ENCODE assay signal across 23 cellular contexts in genomic region chr1:87072431-87072830, GRCh38.
A peak's percentile ranks its signal among the peaks of the same experiment; 100 is the strongest.
DNase-seq lines count a peak whose midpoint lies in the region; ATAC-seq and TF ChIP-seq lines count a peak whose summit lies in the region.
"Had no signal": no experiment of that assay in that cellular context is flagged by ENCODE, and none has a peak within 500 bp of the region (broad histone marks: within the 10 kb centered on the region; RNA-seq: fewer than 3 reads in every experiment).

No MANE protein-coding gene starts in this region.

- no peak overlapping the region for H3K9ac ChIP-seq in HUES64 (ENCODE audit: low read depth, low read length)
- H3K9ac ChIP-seq: BLaER1 treated with 17β-estradiol and CSF1 and Interleukin-3, amounts not matched to agents 10 nM and 100 nM had no signal

- no peaks in the 10 kb centered on the region for H3K36me3 ChIP-seq in left ventricle myocardium inferior
- H3K36me3 ChIP-seq in right atrium auricular region, result no peaks in the 10 kb centered on the region
- 0 out of 2 replicates have a peak, but pooled peaks cover 2% of the 10 kb centered on the region for H3K36me3 ChIP-seq in HUES64 (ENCODE audit: insufficient read depth, low read length)
- H3K36me3 ChIP-seq: BE2C had no signal

- H3K27ac ChIP-seq in left ventricle myocardium inferior (replicated peaks) (peak overlapping the region; percentile 34), right atrium auricular region (no peak overlapping the region), HUES64 (ENCODE audit: low read depth, low read length) (0 out of 2 replicates have a peak overlapping the region, but pooled peaks have one; percentile 10)
- H3K27ac ChIP-seq: A549; BLaER1 treated with 17β-estradiol and CSF1 and Interleukin-3, amounts not matched to agents 10 nM and 100 nM had no signal

- H3K4me3 Mint-ChIP-seq in WTC11, result no peak overlapping the region
- H3K4me3 Mint-ChIP-seq: CD14-positive monocyte; CD4-positive, alpha-beta T cell; CD8-positive, alpha-beta memory T cell had no signal

- peaks cover 30% of the 10 kb centered on the region for H3K4me1 Mint-ChIP-seq in WTC11
- H3K4me1 Mint-ChIP-seq: CD8-positive, alpha-beta memory T cell had no signal

- H3K27ac Mint-ChIP-seq in WTC11, result peak overlapping the region; percentile 71
- H3K27ac Mint-ChIP-seq: CD14-positive monocyte; CD4-positive, alpha-beta T cell; CD8-positive, alpha-beta memory T cell had no signal

- no peaks in the 10 kb centered on the region for H3K9me3 ChIP-seq in left ventricle myocardium inferior (replicated peaks)
- H3K9me3 ChIP-seq in right atrium auricular region, result no peaks in the 10 kb centered on the region
- H3K9me3 ChIP-seq in HUES64 (ENCODE audit: insufficient read depth, low read depth, low read length), result no peaks in the 10 kb centered on the region
- H3K9me3 ChIP-seq: A549, BE2C had no signal

- TF ChIP-seq CTCF in left ventricle myocardium inferior (IDR thresholded peaks at IDR 0.05; ENCODE audit: borderline replicate concordance), result no peak
- no peak for TF ChIP-seq CTCF in right atrium auricular region (IDR thresholded peaks at IDR 0.05)
- no peak for TF ChIP-seq CTCF in WTC11 (IDR thresholded peaks at IDR 0.05)

- H3K4me3 ChIP-seq in left ventricle myocardium inferior (peak overlapping the region; percentile 38), right atrium auricular region (no peak overlapping the region), HUES64 (ENCODE audit: low read length) (no peak overlapping the region)
- H3K4me3 ChIP-seq: A549; BLaER1 treated with 17β-estradiol and CSF1 and Interleukin-3, amounts not matched to agents 10 nM and 100 nM; GM12878 had no signal

- peaks cover 20% of the 10 kb centered on the region for H3K4me1 ChIP-seq in left ventricle myocardium inferior
- no peaks in the 10 kb centered on the region for H3K4me1 ChIP-seq in right atrium auricular region
- peaks cover 13% of the 10 kb centered on the region for H3K4me1 ChIP-seq in HUES64 (ENCODE audit: insufficient read depth, low read length)
- H3K4me1 ChIP-seq: A549, BE2C had no signal

- ATAC-seq in WTC11, result no peak
- ATAC-seq: A549, GM12878 had no signal

- intact Hi-C loops in left ventricle myocardium inferior (cut with micrococcal nuclease), result no loop called here

- H3K36me3 Mint-ChIP-seq in WTC11, result peaks cover 2% of the 10 kb centered on the region; the same call in 1 of the 2 replicates

- CTCF ChIA-PET in WTC11 (lab: Charles Lee), result no interaction called here

- DNase-seq in left ventricle myocardium inferior, result no peak
- no peak for DNase-seq in right atrium auricular region (ENCODE audit: low spot score)
- DNase-seq in WTC11 (ENCODE audit: low spot score), result no peak
- no peak for DNase-seq in Kasumi-1 (lab: John Stamatoyannopoulos, UW)
- no peak for DNase-seq in NCI-H510A (lab: John Stamatoyannopoulos, UW)
- DNase-seq in ecto neural progenitor cell (ENCODE audit: low spot score), result no peak
- DNase-seq: 8988T; ACHN; AML-193; BE2C; CD4-positive, alpha-beta T cell; CD8-positive, alpha-beta memory T cell; DMS 273 treated with DMSO at 0.1 percent for 48 hours; DMS79; EL; GDM1; GOT3; HCEC 1CT had no signal

- no peaks in the 10 kb centered on the region for H3K27me3 ChIP-seq in left ventricle myocardium inferior (ENCODE audit: low read depth)
- H3K27me3 ChIP-seq in right atrium auricular region, result no peaks in the 10 kb centered on the region
- no peaks in the 10 kb centered on the region for H3K27me3 ChIP-seq in HUES64 (ENCODE audit: insufficient read depth, low read length)
- H3K27me3 ChIP-seq: BE2C; BLaER1 treated with 17β-estradiol and CSF1 and Interleukin-3, amounts not matched to agents 10 nM and 100 nM had no signal

- H3K9me3 Mint-ChIP-seq in WTC11, result peaks cover 5% of the 10 kb centered on the region
- H3K9me3 Mint-ChIP-seq: CD4-positive, alpha-beta T cell; CD8-positive, alpha-beta memory T cell had no signal

- POLR2A ChIA-PET in WTC11 (lab: Charles Lee), result no interaction called here

- no peaks in the 10 kb centered on the region for H3K27me3 Mint-ChIP-seq in WTC11 (ENCODE audit: low read depth)
- H3K27me3 Mint-ChIP-seq: CD4-positive, alpha-beta T cell; CD8-positive, alpha-beta memory T cell had no signal

TF ChIP-seq in WTC11, 78 proteins besides CTCF, POLR2A, EP300 and RAD21 (continues in another document):
- TF ChIP-seq E2F5 (CRISPR knock-in tag; IDR thresholded peaks at IDR 0.05) (no peak), ZNF219 (CRISPR knock-in tag; IDR thresholded peaks at IDR 0.05; ENCODE audit: borderline replicate concordance) (no peak), NR3C1 (CRISPR knock-in tag; conservative IDR thresholded peaks at IDR 0.05; ENCODE audit: low read depth) (no peak), TP53 (CRISPR knock-in tag; IDR thresholded peaks at IDR 0.05) (no peak), NFATC4 (CRISPR knock-in tag; IDR thresholded peaks at IDR 0.05) (no peak), TEAD4 (CRISPR knock-in tag; IDR thresholded peaks at IDR 0.05) (no peak), PREB (CRISPR knock-in tag; IDR thresholded peaks at IDR 0.05; ENCODE audit: borderline replicate concordance) (no peak), PRRX2 (CRISPR knock-in tag; IDR thresholded peaks at IDR 0.05) (no peak), ZBTB43 (CRISPR knock-in tag; IDR thresholded peaks at IDR 0.05) (no peak), ZNF317 (CRISPR knock-in tag; IDR thresholded peaks at IDR 0.05; ENCODE audit: borderline replicate concordance, low read depth) (no peak)
- TF ChIP-seq, protein P1, sequence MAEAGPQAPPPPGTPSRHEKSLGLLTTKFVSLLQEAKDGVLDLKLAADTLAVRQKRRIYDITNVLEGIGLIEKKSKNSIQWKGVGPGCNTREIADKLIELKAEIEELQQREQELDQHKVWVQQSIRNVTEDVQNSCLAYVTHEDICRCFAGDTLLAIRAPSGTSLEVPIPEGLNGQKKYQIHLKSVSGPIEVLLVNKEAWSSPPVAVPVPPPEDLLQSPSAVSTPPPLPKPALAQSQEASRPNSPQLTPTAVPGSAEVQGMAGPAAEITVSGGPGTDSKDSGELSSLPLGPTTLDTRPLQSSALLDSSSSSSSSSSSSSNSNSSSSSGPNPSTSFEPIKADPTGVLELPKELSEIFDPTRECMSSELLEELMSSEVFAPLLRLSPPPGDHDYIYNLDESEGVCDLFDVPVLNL (CRISPR knock-in tag; IDR thresholded peaks at IDR 0.05; ENCODE audit: borderline replicate concordance, low read depth), result no peak
- TF ChIP-seq, protein P2, sequence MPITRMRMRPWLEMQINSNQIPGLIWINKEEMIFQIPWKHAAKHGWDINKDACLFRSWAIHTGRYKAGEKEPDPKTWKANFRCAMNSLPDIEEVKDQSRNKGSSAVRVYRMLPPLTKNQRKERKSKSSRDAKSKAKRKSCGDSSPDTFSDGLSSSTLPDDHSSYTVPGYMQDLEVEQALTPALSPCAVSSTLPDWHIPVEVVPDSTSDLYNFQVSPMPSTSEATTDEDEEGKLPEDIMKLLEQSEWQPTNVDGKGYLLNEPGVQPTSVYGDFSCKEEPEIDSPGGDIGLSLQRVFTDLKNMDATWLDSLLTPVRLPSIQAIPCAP (CRISPR knock-in tag; IDR thresholded peaks at IDR 0.05), result no peak
- TF ChIP-seq, protein P3, sequence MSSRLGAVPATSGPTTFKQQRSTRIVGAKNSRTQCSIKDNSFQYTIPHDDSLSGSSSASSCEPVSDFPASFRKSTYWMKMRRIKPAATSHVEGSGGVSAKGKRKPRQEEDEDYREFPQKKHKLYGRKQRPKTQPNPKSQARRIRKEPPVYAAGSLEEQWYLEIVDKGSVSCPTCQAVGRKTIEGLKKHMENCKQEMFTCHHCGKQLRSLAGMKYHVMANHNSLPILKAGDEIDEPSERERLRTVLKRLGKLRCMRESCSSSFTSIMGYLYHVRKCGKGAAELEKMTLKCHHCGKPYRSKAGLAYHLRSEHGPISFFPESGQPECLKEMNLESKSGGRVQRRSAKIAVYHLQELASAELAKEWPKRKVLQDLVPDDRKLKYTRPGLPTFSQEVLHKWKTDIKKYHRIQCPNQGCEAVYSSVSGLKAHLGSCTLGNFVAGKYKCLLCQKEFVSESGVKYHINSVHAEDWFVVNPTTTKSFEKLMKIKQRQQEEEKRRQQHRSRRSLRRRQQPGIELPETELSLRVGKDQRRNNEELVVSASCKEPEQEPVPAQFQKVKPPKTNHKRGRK (CRISPR knock-in tag; IDR thresholded peaks at IDR 0.05; ENCODE audit: borderline replicate concordance), result no peak

Comparison
In these comparisons a context has a peak if more than half of its experiments do, and no peak if none do; other contexts are left out.
1. H3K27ac ChIP-seq: peak in left ventricle myocardium inferior (single experiment) and HUES64 (single experiment); none in right atrium auricular region (0 of 2).